Comparison of ENCODE assay signal across 19 cellular contexts in genomic region chr10:27197980-27198645, GRCh38. TPM values are rescaled to one million over a fixed set of nuclear protein-coding genes. Genes with fewer than 3 reads are reported as not detected.
DNase-seq lines count a peak whose midpoint lies in the region; ATAC-seq and TF ChIP-seq lines count a peak whose summit lies in the region.
"Had no signal": no experiment of that assay in that cellular context is flagged by ENCODE, and none has a peak within 500 bp of the region (broad histone marks: within the 10 kb centered on the region; RNA-seq: fewer than 3 reads in every experiment).

No MANE protein-coding gene starts in this region.

- H3K27me3 ChIP-seq in esophagus muscularis mucosa (no peaks in the 10 kb centered on the region), sigmoid colon (no peaks in the 10 kb centered on the region)
- H3K27me3 ChIP-seq: foreskin keratinocyte, left lung, right lobe of liver, transverse colon had no signal

- peaks cover 4% of the 10 kb centered on the region for H3K4me1 ChIP-seq in HEK293 (ENCODE audit: control insufficient read depth, insufficient read depth, low read length)
- peaks cover 0 to 21% (median 14%) of the 10 kb centered on the region in 4 donors for H3K4me1 ChIP-seq in esophagus muscularis mucosa
- no peaks in the 10 kb centered on the region for H3K4me1 ChIP-seq in sigmoid colon
- no peaks in the 10 kb centered on the region for H3K4me1 ChIP-seq in mucosa of descending colon (ENCODE audit: low read depth)
- H3K4me1 ChIP-seq: foreskin keratinocyte, left lung, right lobe of liver, transverse colon had no signal

- H3K4me3 ChIP-seq in HEK293 (ENCODE audit: low read depth, low read length) (no peak overlapping the region), esophagus muscularis mucosa (no peak overlapping the region), sigmoid colon (no peak overlapping the region), mucosa of descending colon (no peak overlapping the region)
- H3K4me3 ChIP-seq: GM23338, left lung, right lobe of liver, transverse colon had no signal

- H3K4me1 Mint-ChIP-seq in nephron progenitor cell, result peaks cover 20% of the 10 kb centered on the region
- H3K4me1 Mint-ChIP-seq: activated CD8-positive, alpha-beta memory T cell treated with anti-CD3 and anti-CD28 coated beads, Interleukin-2, amount 10 ng/mL, durations not matched to agents 7 days and 5 days; GM23338 had no signal

- TF ChIP-seq EP300 in esophagus muscularis mucosa (IDR thresholded peaks at IDR 0.05) (no peak), sigmoid colon (IDR thresholded peaks at IDR 0.05) (no peak)

- DNase-seq in NCI-H2107 treated with DMSO at 0.1 percent for 48 hours (lab: John Stamatoyannopoulos, UW; ENCODE audit: unreplicated experiment) (peak; percentile 36), NCI-H2107 (lab: John Stamatoyannopoulos, UW) (no peak), esophagus muscularis mucosa (ENCODE audit: extremely low spot score) (no peak), nephron progenitor cell (no peak), sigmoid colon (no peak), globus pallidus (ENCODE audit: low spot score) (no peak), mucosa of descending colon (no peak)
- DNase-seq: activated CD8-positive, alpha-beta memory T cell treated with anti-CD3 and anti-CD28 coated beads, Interleukin-2, amount 10 ng/mL, durations not matched to agents 7 days and 5 days; CD4-positive, CD25-positive, alpha-beta regulatory T cell; foreskin keratinocyte; left lung; NCI-H510A treated with DMSO at 0.1 percent for 48 hours; PC-3; right lobe of liver; stimulated activated naive CD4-positive, alpha-beta T cell; T1000; transverse colon had no signal

- H3K4me3 Mint-ChIP-seq in nephron progenitor cell, result no peak overlapping the region
- H3K4me3 Mint-ChIP-seq: activated CD8-positive, alpha-beta memory T cell treated with anti-CD3 and anti-CD28 coated beads, Interleukin-2, amount 10 ng/mL, durations not matched to agents 7 days and 5 days; CD4-positive, CD25-positive, alpha-beta regulatory T cell; GM23338 had no signal

- H3K9me3 ChIP-seq in HEK293 (ENCODE audit: control insufficient read depth, insufficient read depth, low read depth, low read length), result no peaks in the 10 kb centered on the region
- no peaks in the 10 kb centered on the region for H3K9me3 ChIP-seq in esophagus muscularis mucosa
- H3K9me3 ChIP-seq in sigmoid colon, result no peaks in the 10 kb centered on the region
- H3K9me3 ChIP-seq in mucosa of descending colon, result no peaks in the 10 kb centered on the region
- H3K9me3 ChIP-seq: left lung, right lobe of liver, transverse colon had no signal

- CTCF ChIA-PET in HEK293 (lab: Yijun Ruan, JAX), result no interaction called here

- peaks cover 36% of the 10 kb centered on the region in 2 experiments for H3K36me3 ChIP-seq in HEK293 (ENCODE audit: control insufficient read depth in 2 of 2, insufficient read depth in 1 of 2, low read length in 2 of 2)
- peaks cover 4 to 76% (median 41%) of the 10 kb centered on the region in 4 donors for H3K36me3 ChIP-seq in esophagus muscularis mucosa
- H3K36me3 ChIP-seq in sigmoid colon, result peaks cover 1 to 75% (median 8%) of the 10 kb centered on the region in 4 donors
- no peaks in the 10 kb centered on the region for H3K36me3 ChIP-seq in mucosa of descending colon (ENCODE audit: low read depth)

- no peak for TF ChIP-seq POLR2A in esophagus muscularis mucosa (IDR thresholded peaks at IDR 0.05; ENCODE audit: low read depth)
- no peak for TF ChIP-seq POLR2A in sigmoid colon (IDR thresholded peaks at IDR 0.05)

- H3K9me3 Mint-ChIP-seq in nephron progenitor cell, result no peaks in the 10 kb centered on the region
- H3K9me3 Mint-ChIP-seq: CD4-positive, CD25-positive, alpha-beta regulatory T cell; GM23338 had no signal

- no peak for TF ChIP-seq CTCF in HEK293 (tag by site-specific recombination; IDR thresholded peaks at IDR 0.05)
- TF ChIP-seq CTCF in esophagus muscularis mucosa (IDR thresholded peaks at IDR 0.05), result no peak
- no peak for TF ChIP-seq CTCF in nephron progenitor cell (IDR thresholded peaks at IDR 0.05)
- TF ChIP-seq CTCF in sigmoid colon (IDR thresholded peaks at IDR 0.05), result no peak
- no peak for TF ChIP-seq CTCF in mucosa of descending colon (IDR thresholded peaks at IDR 0.05)

- no peak for ATAC-seq in mucosa of descending colon
- ATAC-seq: activated CD8-positive, alpha-beta memory T cell treated with anti-CD3 and anti-CD28 coated beads, Interleukin-2, amount 10 ng/mL, durations not matched to agents 7 days and 5 days; foreskin keratinocyte; GM23338; left lung; PC-3; right lobe of liver had no signal

- WGBS in esophagus muscularis mucosa, result 35% methylated on average over 2 of the region's 2 CpGs
- WGBS in sigmoid colon, 2 donors, result 71 to 78% methylated on average over 2 of the region's 2 CpGs

- H3K27ac Mint-ChIP-seq in nephron progenitor cell, result peak overlapping the region; percentile 17
- H3K27ac Mint-ChIP-seq: activated CD8-positive, alpha-beta memory T cell treated with anti-CD3 and anti-CD28 coated beads, Interleukin-2, amount 10 ng/mL, durations not matched to agents 7 days and 5 days; GM23338 had no signal

- POLR2A ChIA-PET in HEK293 (lab: Yijun Ruan, JAX), result interaction anchor here (1.1 kb wide), 1 partner anchor 44 kb away, joined by 3 read pairs; the partner anchor contains the start of gene YME1L1

- intact Hi-C loops in esophagus muscularis mucosa (cut with DNase I), result no loop called here
- intact Hi-C loops in sigmoid colon (cut with DNase I), result no loop called here
- intact Hi-C loops in mucosa of descending colon (cut with DNase I, micrococcal nuclease), result no loop called here

- H3K27ac ChIP-seq in HEK293 (ENCODE audit: extremely low read depth, low read depth, low read length), result peak overlapping the region; percentile 37; the same call in 1 of the 2 replicates
- H3K27ac ChIP-seq in esophagus muscularis mucosa (replicated peaks in 1 of 4), result peak overlapping the region in 3 of 4 donors; percentile 23 to 63 (median 45)
- peak overlapping the region in 1 of 4 donors; percentile 28 for H3K27ac ChIP-seq in sigmoid colon
- H3K27ac ChIP-seq: foreskin keratinocyte, left lung, right lobe of liver, transverse colon had no signal

- peaks cover 20% of the 10 kb centered on the region for H3K36me3 Mint-ChIP-seq in nephron progenitor cell (ENCODE audit: low read depth)

- no peaks in the 10 kb centered on the region for H3K27me3 Mint-ChIP-seq in nephron progenitor cell (ENCODE audit: low read depth, poor library complexity)
- H3K27me3 Mint-ChIP-seq: activated CD8-positive, alpha-beta memory T cell treated with anti-CD3 and anti-CD28 coated beads, Interleukin-2, amount 10 ng/mL, durations not matched to agents 7 days and 5 days; CD4-positive, CD25-positive, alpha-beta regulatory T cell had no signal

TF ChIP-seq in HEK293, 187 proteins besides CTCF, POLR2A, EP300 and RAD21 (continues in another document):
- TF ChIP-seq PRDM2 (tag by site-specific recombination; IDR thresholded peaks at IDR 0.05; ENCODE audit: borderline replicate concordance), result no peak
- no peak for TF ChIP-seq ZSCAN16 (tag by site-specific recombination; IDR thresholded peaks at IDR 0.05)
- TF ChIP-seq TRIM28 (IDR thresholded peaks at IDR 0.05; ENCODE audit: borderline replicate concordance, low read length), result no peak

RNA-seq across cellular contexts. Expression of gene ACBD5, which starts 42.5 kb away (rescaled TPM):
- 10 to 100 TPM; 12.5 to 17.4 (median 14.4) TPM for total RNA-seq in esophagus muscularis mucosa
- total RNA-seq in sigmoid colon, result 10 to 100 TPM; 11.5 to 21.9 (median 17.2) TPM
- 10 to 100 TPM; 16.2 to 36.8 (median 22.2) TPM for polyA plus RNA-seq in sigmoid colon
- total RNA-seq in mucosa of descending colon, result 10 to 100 TPM; 28.3 to 39.9 (median 31.9) TPM

RNA-seq across cellular contexts. Expression of gene MASTL, which starts 43.0 kb away (rescaled TPM):
- 1 to 10 TPM; 3.0 to 6.2 (median 4.1) TPM for total RNA-seq in esophagus muscularis mucosa
- 1 to 10 TPM; 4.7 to 5.4 (median 5.0) TPM for total RNA-seq in sigmoid colon
- 1 to 10 TPM; 1.8 to 6.6 (median 4.6) TPM for polyA plus RNA-seq in sigmoid colon
- total RNA-seq in mucosa of descending colon, result 10 to 100 TPM in 1 of 3 donors, 1 to 10 TPM in 2; 5.9 to 10.3 (median 5.9) TPM

RNA-seq across cellular contexts. Expression of gene YME1L1, which starts 43.9 kb away (rescaled TPM):
- total RNA-seq in esophagus muscularis mucosa (10 to 100 TPM; 63.9 to 81.2 (median 66.0) TPM), sigmoid colon (10 to 100 TPM; 50.7 to 76.0 (median 64.0) TPM), mucosa of descending colon (100 to 1,000 TPM in 1 of 3 donors, 10 to 100 TPM in 2; 83.4 to 100 (median 88.0) TPM)
- polyA plus RNA-seq in sigmoid colon, result 10 to 100 TPM; 45.0 to 54.5 (median 52.2) TPM
